1 cellular context compared by ENCODE assay signal in genomic region chr2:227767830-227768229, GRCh38.
TF ChIP-seq lines count a peak whose summit lies in the region.

No MANE protein-coding gene starts in this region.

TF ChIP-seq in A549, 52 proteins besides CTCF, POLR2A, EP300 and RAD21:
- TF ChIP-seq TFCP2L1 (CRISPR knock-in tag; IDR thresholded peaks at IDR 0.05) (no peak), MAZ (IDR thresholded peaks at IDR 0.05; ENCODE audit: borderline replicate concordance, low read depth, low read length) (no peak), ZSCAN20 (CRISPR knock-in tag; IDR thresholded peaks at IDR 0.05) (no peak), JUN (IDR thresholded peaks at IDR 0.05) (no peak), E2F6 (IDR thresholded peaks at IDR 0.05; ENCODE audit: borderline replicate concordance, low read depth) (no peak), NFE2L2 (conservative IDR thresholded peaks at IDR 0.05; ENCODE audit: low read length) (no peak)
- TF ChIP-seq, protein P1, sequence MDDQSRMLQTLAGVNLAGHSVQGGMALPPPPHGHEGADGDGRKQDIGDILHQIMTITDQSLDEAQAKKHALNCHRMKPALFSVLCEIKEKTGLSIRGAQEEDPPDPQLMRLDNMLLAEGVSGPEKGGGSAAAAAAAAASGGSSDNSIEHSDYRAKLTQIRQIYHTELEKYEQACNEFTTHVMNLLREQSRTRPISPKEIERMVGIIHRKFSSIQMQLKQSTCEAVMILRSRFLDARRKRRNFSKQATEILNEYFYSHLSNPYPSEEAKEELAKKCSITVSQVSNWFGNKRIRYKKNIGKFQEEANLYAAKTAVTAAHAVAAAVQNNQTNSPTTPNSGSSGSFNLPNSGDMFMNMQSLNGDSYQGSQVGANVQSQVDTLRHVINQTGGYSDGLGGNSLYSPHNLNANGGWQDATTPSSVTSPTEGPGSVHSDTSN (IDR thresholded peaks at IDR 0.05) = no peak
- TF ChIP-seq, protein P2, sequence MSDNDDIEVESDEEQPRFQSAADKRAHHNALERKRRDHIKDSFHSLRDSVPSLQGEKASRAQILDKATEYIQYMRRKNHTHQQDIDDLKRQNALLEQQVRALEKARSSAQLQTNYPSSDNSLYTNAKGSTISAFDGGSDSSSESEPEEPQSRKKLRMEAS (IDR thresholded peaks at IDR 0.05) = no peak
